Comparison of ENCODE assay signal across 8 cellular contexts in the genomic region with DNA sequence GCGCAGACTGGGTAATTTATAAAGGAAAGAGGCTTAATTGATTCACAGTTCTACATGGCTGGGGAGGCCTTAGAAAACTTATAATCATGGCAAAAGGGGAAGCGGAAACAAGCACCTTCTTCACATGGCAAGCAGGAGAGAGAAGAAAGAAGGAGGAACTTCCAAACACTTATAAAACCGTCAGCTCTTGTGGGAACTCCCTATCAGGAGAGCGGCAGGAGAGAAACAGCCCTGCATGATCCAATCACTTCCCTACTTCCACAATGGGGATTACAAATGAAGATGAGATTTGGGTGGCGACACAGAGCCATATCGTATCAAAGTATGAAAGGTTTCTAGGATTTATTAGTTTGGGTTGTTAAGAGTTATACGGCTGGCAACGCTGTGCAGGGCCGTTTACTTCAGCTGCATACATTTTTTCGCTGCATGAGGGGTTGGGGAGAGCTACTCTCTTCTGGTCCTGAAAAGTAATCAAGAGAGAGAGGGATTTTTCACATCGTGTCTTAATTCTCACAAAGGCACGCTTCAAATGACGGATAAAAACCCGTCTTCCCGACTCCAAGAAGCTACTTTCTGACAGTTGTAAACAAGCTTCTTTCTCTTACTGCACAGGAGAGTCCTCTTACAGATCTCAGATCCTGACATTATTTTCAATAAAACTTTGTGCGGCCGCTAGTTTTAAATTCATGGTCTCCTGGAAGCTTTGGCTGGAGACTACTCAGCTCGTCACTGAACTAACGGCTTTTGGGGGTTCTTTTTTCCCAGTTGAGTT. TPM values are rescaled to one million over a fixed set of nuclear protein-coding genes. Genes with fewer than 3 reads are reported as not detected.
A peak's percentile ranks its signal among the peaks of the same experiment; 100 is the strongest.
DNase-seq lines count a peak whose midpoint lies in the region; ATAC-seq, FAIRE-seq and TF ChIP-seq lines count a peak whose summit lies in the region.

No MANE protein-coding gene starts in this region.

- peak overlapping the region; percentile 99 for H3K4me3 ChIP-seq in AG09309 (ENCODE audit: control insufficient read depth, low read depth, low read length)
- H3K4me3 ChIP-seq in OCI-LY7 (ENCODE audit: low read depth, low read length, poor library complexity, severe bottlenecking) = peak overlapping the region; percentile 84
- peak overlapping the region; percentile 81 for H3K4me3 ChIP-seq in colonic mucosa
- peak overlapping the region; percentile 80 to 97 (median 89) for H3K4me3 ChIP-seq in HepG2 (replicated peaks in 1 of 3; ENCODE audit: insufficient read depth in 1 of 3, low read depth in 2 of 3, low read length in 3 of 3)
- H3K4me3 ChIP-seq in subcutaneous abdominal adipose tissue (ENCODE audit: low read depth in 1 of 5, low read length in 5 of 5) = peak overlapping the region; percentile 83 to 100 (median 98)

- TF ChIP-seq POLR2A in HepG2 (IDR thresholded peaks at IDR 0.05; ENCODE audit: insufficient read depth in 1 of 2, low read depth in 2 of 2, low read length in 2 of 2) = no peak

- H3K79me2 ChIP-seq in OCI-LY7 (ENCODE audit: insufficient read depth, low read depth, low read length) (peaks cover 37% of the 10 kb centered on the region), HepG2 (ENCODE audit: insufficient read depth, low read length) (peaks cover 35% of the 10 kb centered on the region)

- in situ Hi-C loops in HepG2 (cut with HindIII; ENCODE audit: extremely low pct_ligation_motif_present, low pct_unique_long_range_greater_than_20kb) = loop anchor here (5.0 kb wide), 1 partner anchor 62 kb away; no protein-coding TSS in a partner anchor

- POLR2A ChIA-PET in OCI-LY7 (lab: Charles Lee) (interaction anchor here (0.6 to 1.3 kb wide), 8 partner anchors 10 to 699 kb away, joined by 3 to 6 read pairs (median 4); no protein-coding TSS in a partner anchor), HepG2 (lab: Yijun Ruan, JAX) (interaction anchor here (1.0 to 1.5 kb wide), 5 partner anchors 9 to 173 kb away, joined by 3 to 6 read pairs (median 3); a partner anchor contains a TSS)

- no peaks in the 10 kb centered on the region for H3K9me3 ChIP-seq in OCI-LY7 (ENCODE audit: low read length)
- no peaks in the 10 kb centered on the region for H3K9me3 ChIP-seq in colonic mucosa
- H3K9me3 ChIP-seq in HepG2 (ENCODE audit: low read length) = no peaks in the 10 kb centered on the region
- H3K9me3 ChIP-seq in subcutaneous abdominal adipose tissue (ENCODE audit: control insufficient read depth in 5 of 5, low read length in 5 of 5) = no peaks in the 10 kb centered on the region

- BruUV-seq in OCI-LY7 (replicated peaks; lab: Mats Ljungman, UMichigan) = TSS peak; percentile 96
- BruUV-seq in HepG2 (replicated peaks; lab: Mats Ljungman, UMichigan) = TSS peak; percentile 88

- no peaks in the 10 kb centered on the region for H3K27me3 ChIP-seq in colonic mucosa
- no peaks in the 10 kb centered on the region; a peak in 1 of 5 replicates for H3K27me3 ChIP-seq in HepG2 (ENCODE audit: control insufficient read depth in 1 of 2, insufficient read depth in 2 of 2, low read length in 2 of 2)
- H3K27me3 ChIP-seq in subcutaneous abdominal adipose tissue (ENCODE audit: control insufficient read depth in 5 of 5, insufficient read depth in 4 of 5, low read length in 5 of 5) = no peaks in the 10 kb centered on the region

- TF ChIP-seq CTCF in AG09309 (IDR thresholded peaks at IDR 0.05; ENCODE audit: control insufficient read depth, insufficient read depth, low read depth, low read length, missing control alignments) (no peak), OCI-LY7 (conservative IDR thresholded peaks at IDR 0.05; ENCODE audit: low read length) (no peak), colonic mucosa (IDR thresholded peaks at IDR 0.05) (no peak), HepG2 (CRISPR knock-in tag; IDR thresholded peaks at IDR 0.05) (no peak)

- peak overlapping the region; percentile 28 for H3K27ac ChIP-seq in OCI-LY7 (ENCODE audit: low read depth, low read length, poor library complexity, severe bottlenecking)
- peak overlapping the region; percentile 82 for H3K27ac ChIP-seq in colonic mucosa
- peak overlapping the region; percentile 97 for H3K27ac ChIP-seq in HepG2 (ENCODE audit: extremely low read length, insufficient read depth, low read length)
- H3K27ac ChIP-seq in subcutaneous abdominal adipose tissue (ENCODE audit: low read depth, low read length) = peak overlapping the region; percentile 96

- intact Hi-C loops in OCI-LY7 (cut with micrococcal nuclease; ENCODE audit: unreplicated experiment) = loop anchor here (1.0 kb wide), 1 partner anchor 58 kb away; a partner anchor contains a TSS
- intact Hi-C loops in colonic mucosa (cut with DNase I) = loop anchor here (5.0 kb wide), 1 partner anchor 57 kb away; a partner anchor contains a TSS
- intact Hi-C loops in HepG2 (cut with micrococcal nuclease; ENCODE audit: unreplicated experiment) = loop anchor here (1.0 to 5.0 kb wide), 5 partner anchors 58 to 193 kb away; a partner anchor contains a TSS

- H2AFZ ChIP-seq in OCI-LY7 (ENCODE audit: low read length) (peak overlapping the region; percentile 99), HepG2 (ENCODE audit: low read length) (peak overlapping the region; percentile 89)

- H3K9ac ChIP-seq in colonic mucosa (ENCODE audit: low read depth in 2 of 2, low read length in 2 of 2) (peak overlapping the region; percentile 72 to 96), HepG2 (ENCODE audit: insufficient read depth, low read depth, low read length) (peak overlapping the region; percentile 94), subcutaneous abdominal adipose tissue (ENCODE audit: low read length in 5 of 5) (peak overlapping the region; percentile 93 to 100 (median 98))

- FAIRE-seq in HepG2 (lab: Jason Lieb, UNC) = no peak

- H3K4me2 ChIP-seq in OCI-LY7 (ENCODE audit: low read length) = peak overlapping the region; percentile 97
- H3K4me2 ChIP-seq in HepG2 (ENCODE audit: low read depth, low read length) = peak overlapping the region; percentile 78

- DNase-seq in AG09309 (ENCODE audit: low read depth) (peak; percentile 7), OCI-LY7 (ENCODE audit: low spot score) (no peak), colonic mucosa (peak; percentile 51), HepG2 (ENCODE audit: low spot score) (peak; percentile 18), NCI-H2196 treated with DMSO at 0.1 percent for 48 hours (lab: John Stamatoyannopoulos, UW; ENCODE audit: unreplicated experiment) (no peak)

- H4K20me1 ChIP-seq in OCI-LY7 (ENCODE audit: insufficient read depth, low read length) = no peaks in the 10 kb centered on the region
- no peaks in the 10 kb centered on the region for H4K20me1 ChIP-seq in HepG2 (ENCODE audit: insufficient read depth, low read length)

- CTCF ChIA-PET in OCI-LY7 (lab: Charles Lee; ENCODE audit: unreplicated experiment) = interaction anchor here (0.9 to 1.0 kb wide), 2 partner anchors 11 to 61 kb away, joined by 3 read pairs; no protein-coding TSS in a partner anchor
- CTCF ChIA-PET in HepG2 (lab: Yijun Ruan, JAX; ENCODE audit: low intra/inter-chr PET ratio, low total read pairs) = interaction anchor here (1.2 kb wide), 1 partner anchor 68 kb away, joined by 3 read pairs; no protein-coding TSS in a partner anchor

- no peaks in the 10 kb centered on the region for H3K9me2 ChIP-seq in OCI-LY7 (ENCODE audit: insufficient read depth, low read length)

- 1% methylated on average over 19 of the region's 19 CpGs for WGBS in HepG2 (ENCODE audit: low lambda C conversion rate)

- H3K4me1 ChIP-seq in OCI-LY7 (ENCODE audit: insufficient read depth, low read length, poor library complexity, severe bottlenecking) (peaks cover 20% of the 10 kb centered on the region), colonic mucosa (no peaks in the 10 kb centered on the region), HepG2 (ENCODE audit: insufficient read depth, low read length) (peaks cover 33% of the 10 kb centered on the region), subcutaneous abdominal adipose tissue (ENCODE audit: control insufficient read depth in 5 of 5, insufficient read depth in 5 of 5, low read length in 5 of 5) (peaks cover 0 to 20% (median 20%) of the 10 kb centered on the region in 5 donors)

- no peak for TF ChIP-seq RAD21 in HepG2 (CRISPR knock-in tag; IDR thresholded peaks at IDR 0.05)

- ATAC-seq in GM18508 (IDR thresholded peaks at IDR 0.05; ENCODE audit: insufficient read depth, unreplicated experiment) (peak; percentile 1), HG03025 (IDR thresholded peaks at IDR 0.05; ENCODE audit: low FRiP score, unreplicated experiment) (peak; percentile 5), HepG2 (peak; percentile 62)

- no peak for TF ChIP-seq EP300 in HepG2 (IDR thresholded peaks at IDR 0.05; ENCODE audit: low read depth in 2 of 2, low read length in 2 of 2)
- no peak for TF ChIP-seq EP300 in HepG2 (CRISPR knock-in tag; IDR thresholded peaks at IDR 0.05; ENCODE audit: borderline replicate concordance)

- H3K36me3 ChIP-seq in OCI-LY7 (ENCODE audit: insufficient read depth, low read length) = peaks cover 19% of the 10 kb centered on the region
- no peaks in the 10 kb centered on the region for H3K36me3 ChIP-seq in colonic mucosa
- no peaks in the 10 kb centered on the region for H3K36me3 ChIP-seq in HepG2 (replicated peaks in 1 of 2; ENCODE audit: control insufficient read depth in 1 of 2, insufficient read depth in 2 of 2, low read length in 2 of 2)
- no peaks in the 10 kb centered on the region for H3K36me3 ChIP-seq in subcutaneous abdominal adipose tissue (ENCODE audit: control insufficient read depth in 5 of 5, insufficient read depth in 5 of 5, low read length in 5 of 5)

RNA-seq across cellular contexts. Expression of a gene that starts 0.8 kb away (rescaled TPM):
- 13.1 and 16.5 TPM in 2 replicates for total RNA-seq in OCI-LY7 (2014; rRNA removed; shearing (Covaris generic))
- total RNA-seq in OCI-LY7 (2022) (38.8 and 43.4 TPM in 2 replicates), colonic mucosa (10 to 100 TPM; 20.1 to 28.6 TPM), HepG2 (2016; rRNA removed; fragmentation: Illumina TruSeq; extraction: Trizol) (38.7 and 54.6 TPM in 2 replicates)
- total RNA-seq in HepG2 (2016; cell fraction: cytosol; rRNA removed; fragmentation: Illumina TruSeq; extraction: Trizol; ENCODE audit: low read depth) = 7.6 and 8.5 TPM in 2 replicates
- total RNA-seq in HepG2 (2016; cell fraction: insoluble cytoplasmic fraction; rRNA removed; fragmentation: Illumina TruSeq; extraction: Trizol) = 32.3 and 61.3 TPM in 2 replicates
- 9.0 and 9.3 TPM in 2 replicates for total RNA-seq in HepG2 (2016; cell fraction: membrane; rRNA removed; fragmentation: Illumina TruSeq; extraction: Trizol)
- 23.5 and 26.6 TPM in 2 replicates for total RNA-seq in HepG2 (2016; cell fraction: nucleus; rRNA removed; fragmentation: Illumina TruSeq; extraction: Trizol)
- polyA plus RNA-seq in HepG2 (2011; rRNA removed) = 10.6 and 13.3 TPM in 2 replicates
- 4.1 and 5.9 TPM in 2 replicates for polyA plus RNA-seq in HepG2 (2011; cell fraction: cytosol; rRNA removed)
- 4.8 and 8.4 TPM in 2 replicates for polyA plus RNA-seq in HepG2 (2011; cell fraction: nucleus; rRNA removed)
- polyA plus RNA-seq in HepG2 (2012) = 17.0 and 20.1 TPM in 2 replicates
- 4.0 and 4.2 TPM in 2 replicates for polyA plus RNA-seq in HepG2 (2016; cell fraction: cytosol; fragmentation: Illumina TruSeq; extraction: Trizol; ENCODE audit: low read depth)
- polyA plus RNA-seq in HepG2 (2016; cell fraction: insoluble cytoplasmic fraction; fragmentation: Illumina TruSeq; extraction: Trizol; ENCODE audit: low read depth) = 35.9 and 39.7 TPM in 2 replicates
- 5.4 and 6.1 TPM in 2 replicates for polyA plus RNA-seq in HepG2 (2016; cell fraction: membrane; fragmentation: Illumina TruSeq; extraction: Trizol; ENCODE audit: low read depth)
- 22.5 and 25.4 TPM in 2 replicates for polyA plus RNA-seq in HepG2 (2016; cell fraction: nucleus; fragmentation: Illumina TruSeq; extraction: Trizol; ENCODE audit: insufficient read depth, low read depth)
- polyA minus RNA-seq in HepG2 (2011; rRNA and poly(A)+ RNA removed; ENCODE audit: low replicate concordance) = 0.58 and 3.1 TPM in 2 replicates
- 3.3 and 7.0 TPM in 2 replicates for polyA minus RNA-seq in HepG2 (2011; cell fraction: cytosol; rRNA and poly(A)+ RNA removed)
- polyA minus RNA-seq in HepG2 (2011; cell fraction: nucleus; rRNA and poly(A)+ RNA removed) = 37.6 and 42.6 TPM in 2 replicates

RNA-seq across cellular contexts. Expression of a gene that starts 24.6 kb away (rescaled TPM):
- total RNA-seq in OCI-LY7 (2014; rRNA removed; shearing (Covaris generic)) = not detected in 2 replicates
- total RNA-seq in OCI-LY7 (2022) (not detected in 2 replicates), colonic mucosa (not detected), HepG2 (2016; rRNA removed; fragmentation: Illumina TruSeq; extraction: Trizol) (not detected in 2 replicates)
- total RNA-seq in HepG2 (2016; cell fraction: cytosol; rRNA removed; fragmentation: Illumina TruSeq; extraction: Trizol; ENCODE audit: low read depth) = not detected in 2 replicates
- not detected in 2 replicates for total RNA-seq in HepG2 (2016; cell fraction: insoluble cytoplasmic fraction; rRNA removed; fragmentation: Illumina TruSeq; extraction: Trizol)
- total RNA-seq in HepG2 (2016; cell fraction: membrane; rRNA removed; fragmentation: Illumina TruSeq; extraction: Trizol) = not detected in 2 replicates
- total RNA-seq in HepG2 (2016; cell fraction: nucleus; rRNA removed; fragmentation: Illumina TruSeq; extraction: Trizol) = not detected in 2 replicates
- not detected in 2 replicates for polyA plus RNA-seq in HepG2 (2011; rRNA removed)
- not detected in 2 replicates for polyA plus RNA-seq in HepG2 (2011; cell fraction: cytosol; rRNA removed)
- not detected in 2 replicates for polyA plus RNA-seq in HepG2 (2011; cell fraction: nucleus; rRNA removed)
- not detected in 2 replicates for polyA plus RNA-seq in HepG2 (2012)
- polyA plus RNA-seq in HepG2 (2016; cell fraction: cytosol; fragmentation: Illumina TruSeq; extraction: Trizol; ENCODE audit: low read depth) = not detected in 2 replicates
- polyA plus RNA-seq in HepG2 (2016; cell fraction: insoluble cytoplasmic fraction; fragmentation: Illumina TruSeq; extraction: Trizol; ENCODE audit: low read depth) = not detected in 2 replicates
- not detected in 2 replicates for polyA plus RNA-seq in HepG2 (2016; cell fraction: membrane; fragmentation: Illumina TruSeq; extraction: Trizol; ENCODE audit: low read depth)
- polyA plus RNA-seq in HepG2 (2016; cell fraction: nucleus; fragmentation: Illumina TruSeq; extraction: Trizol; ENCODE audit: insufficient read depth, low read depth) = not detected in 2 replicates
- not detected in 2 replicates for polyA minus RNA-seq in HepG2 (2011; rRNA and poly(A)+ RNA removed; ENCODE audit: low replicate concordance)
- not detected in 2 replicates for polyA minus RNA-seq in HepG2 (2011; cell fraction: cytosol; rRNA and poly(A)+ RNA removed)
- polyA minus RNA-seq in HepG2 (2011; cell fraction: nucleus; rRNA and poly(A)+ RNA removed) = not detected in 2 replicates

RNA-seq across cellular contexts. Expression of a gene that starts 57.5 kb away (rescaled TPM):
- 8.2 and 11.0 TPM in 2 replicates for total RNA-seq in OCI-LY7 (2014; rRNA removed; shearing (Covaris generic))
- total RNA-seq in OCI-LY7 (2022) (17.0 and 20.4 TPM in 2 replicates), colonic mucosa (10 to 100 TPM; 52.5 to 65.6 TPM), HepG2 (2016; rRNA removed; fragmentation: Illumina TruSeq; extraction: Trizol) (32.0 and 44.1 TPM in 2 replicates)
- 4.9 and 5.3 TPM in 2 replicates for total RNA-seq in HepG2 (2016; cell fraction: cytosol; rRNA removed; fragmentation: Illumina TruSeq; extraction: Trizol; ENCODE audit: low read depth)
- 29.0 and 43.4 TPM in 2 replicates for total RNA-seq in HepG2 (2016; cell fraction: insoluble cytoplasmic fraction; rRNA removed; fragmentation: Illumina TruSeq; extraction: Trizol)
- total RNA-seq in HepG2 (2016; cell fraction: membrane; rRNA removed; fragmentation: Illumina TruSeq; extraction: Trizol) = 14.9 and 17.1 TPM in 2 replicates
- 44.7 and 45.4 TPM in 2 replicates for total RNA-seq in HepG2 (2016; cell fraction: nucleus; rRNA removed; fragmentation: Illumina TruSeq; extraction: Trizol)
- 114 and 124 TPM in 2 replicates for polyA plus RNA-seq in HepG2 (2011; rRNA removed)
- 115 and 125 TPM in 2 replicates for polyA plus RNA-seq in HepG2 (2011; cell fraction: cytosol; rRNA removed)
- 68.0 and 100 TPM in 2 replicates for polyA plus RNA-seq in HepG2 (2011; cell fraction: nucleus; rRNA removed)
- 47.5 and 62.4 TPM in 2 replicates for polyA plus RNA-seq in HepG2 (2012)
- 1.6 and 2.6 TPM in 2 replicates for polyA plus RNA-seq in HepG2 (2016; cell fraction: cytosol; fragmentation: Illumina TruSeq; extraction: Trizol; ENCODE audit: low read depth)
- polyA plus RNA-seq in HepG2 (2016; cell fraction: insoluble cytoplasmic fraction; fragmentation: Illumina TruSeq; extraction: Trizol; ENCODE audit: low read depth) = 24.3 and 25.6 TPM in 2 replicates
- 5.4 and 5.7 TPM in 2 replicates for polyA plus RNA-seq in HepG2 (2016; cell fraction: membrane; fragmentation: Illumina TruSeq; extraction: Trizol; ENCODE audit: low read depth)
- polyA plus RNA-seq in HepG2 (2016; cell fraction: nucleus; fragmentation: Illumina TruSeq; extraction: Trizol; ENCODE audit: insufficient read depth, low read depth) = 51.7 and 54.3 TPM in 2 replicates
- 196 and 646 TPM in 2 replicates for polyA minus RNA-seq in HepG2 (2011; rRNA and poly(A)+ RNA removed; ENCODE audit: low replicate concordance)
- 105 and 122 TPM in 2 replicates for polyA minus RNA-seq in HepG2 (2011; cell fraction: cytosol; rRNA and poly(A)+ RNA removed)
- 74.0 and 90.1 TPM in 2 replicates for polyA minus RNA-seq in HepG2 (2011; cell fraction: nucleus; rRNA and poly(A)+ RNA removed)

Comparison
In these comparisons a context has a peak if more than half of its experiments do, and no peak if none do; other contexts are left out.
1. DNase-seq: peak in AG09309 (single experiment), colonic mucosa (single experiment) and HepG2 (single experiment); none in OCI-LY7 (single experiment) and NCI-H2196 treated with DMSO at 0.1 percent for 48 hours (single experiment).
2. ATAC-seq: peak in every context shown above with its lines; median percentile 62 in HepG2; 5 in HG03025; 1 in GM18508.
3. H3K27ac ChIP-seq: peak in every context shown above with its lines; median percentile 97 in HepG2; 96 in subcutaneous abdominal adipose tissue; 82 in colonic mucosa; 28 in OCI-LY7.
4. Peak in every context shown above with its lines, with median percentiles within 50 percentile points of each other: H3K4me3 ChIP-seq and H3K9ac ChIP-seq.